In the genomic region with DNA sequence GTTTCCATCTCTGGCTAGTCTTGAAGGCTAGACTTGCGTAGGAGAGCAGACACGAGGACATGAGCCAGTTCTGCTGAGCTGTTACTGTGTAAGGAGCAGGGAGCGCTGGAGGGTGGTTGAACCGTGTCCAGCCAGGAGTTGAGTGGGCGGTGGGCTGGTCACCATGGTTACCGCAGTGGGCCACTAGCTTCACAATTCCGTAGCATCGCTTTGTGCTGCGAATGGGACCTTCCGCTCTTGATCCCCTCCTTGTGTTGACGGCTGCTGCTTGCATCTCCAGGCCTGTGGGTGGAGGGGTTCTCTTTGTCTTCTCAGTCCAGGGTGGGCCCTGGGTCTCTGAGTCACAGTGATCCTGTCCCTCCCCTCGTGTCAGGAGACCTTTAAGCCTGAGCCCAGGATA, we compare ENCODE assay signal across 20 cellular contexts. TPM values are rescaled to one million over a fixed set of nuclear protein-coding genes. Genes with fewer than 3 reads are reported as not detected.
DNase-seq lines count a peak whose midpoint lies in the region; ATAC-seq and TF ChIP-seq lines count a peak whose summit lies in the region.
"Had no signal": no experiment of that assay in that cellular context is flagged by ENCODE, and none has a peak within 500 bp of the region (broad histone marks: within the 10 kb centered on the region; RNA-seq: fewer than 3 reads in every experiment).

No MANE protein-coding gene starts in this region.

- no peak overlapping the region for H2AK5ac ChIP-seq in neuronal stem cell (ENCODE audit: low read depth, low read length)

- CTCF ChIA-PET in CD8-positive, alpha-beta T cell (lab: Charles Lee), result no interaction called here

- H4K8ac ChIP-seq in neuronal stem cell (ENCODE audit: low read depth, low read length), result peak overlapping the region; percentile 0

- H3K27me3 ChIP-seq in CD8-positive, alpha-beta T cell (ENCODE audit: insufficient read depth, low read length), result no peaks in the 10 kb centered on the region
- no peaks in the 10 kb centered on the region for H3K27me3 ChIP-seq in neuronal stem cell (ENCODE audit: control insufficient read depth in 3 of 3, insufficient read depth in 3 of 3, low read depth in 1 of 3, low read length in 3 of 3)

- H4K91ac ChIP-seq in neuronal stem cell (ENCODE audit: low read depth, low read length, poor library complexity), result no peak overlapping the region

- H3K18ac ChIP-seq in neuronal stem cell (ENCODE audit: low read length), result peak overlapping the region; percentile 72

- no peak overlapping the region for H3K4me3 Mint-ChIP-seq in CD8-positive, alpha-beta T cell
- H3K4me3 Mint-ChIP-seq: central memory CD8-positive, alpha-beta T cell; T-helper 2 cell treated with Interferon-gamma antibody and Interleukin-4, amounts not matched to agents 5 μg/mL and 100 μg/mL, for 36 hours had no signal

- peaks cover 47% of the 10 kb centered on the region for H3K4me1 Mint-ChIP-seq in CD8-positive, alpha-beta T cell (ENCODE audit: low read depth)

- H3K4me1 ChIP-seq in CD8-positive, alpha-beta T cell (ENCODE audit: insufficient read depth, low read length), result peaks cover 38% of the 10 kb centered on the region
- H3K4me1 ChIP-seq in neuronal stem cell (ENCODE audit: control insufficient read depth in 2 of 2, insufficient read depth in 1 of 2, low read depth in 1 of 2, low read length in 2 of 2), result peaks cover 9 to 10% of the 10 kb centered on the region in 2 donors

- no peak overlapping the region for H3K27ac ChIP-seq in CD8-positive, alpha-beta T cell (ENCODE audit: low read depth, low read length)
- H3K27ac ChIP-seq in neuronal stem cell (replicated peaks; ENCODE audit: low read length), result peak overlapping the region; percentile 74
- H3K27ac ChIP-seq: C4-2B, KMS-11 had no signal

- H2BK5ac ChIP-seq in neuronal stem cell (ENCODE audit: low read length), result no peak overlapping the region

- H3K23ac ChIP-seq in neuronal stem cell (ENCODE audit: low read depth, low read length, poor library complexity), result no peak overlapping the region

- no peak overlapping the region for H2BK12ac ChIP-seq in neuronal stem cell (ENCODE audit: low read length)

- H3K27ac Mint-ChIP-seq in CD8-positive, alpha-beta T cell, result peak overlapping the region; percentile 21
- H3K27ac Mint-ChIP-seq: progenitor cell of endocrine pancreas; T-helper 2 cell treated with Interferon-gamma antibody and Interleukin-4, amounts not matched to agents 5 μg/mL and 100 μg/mL, for 36 hours had no signal

- no peak for TF ChIP-seq CTCF in CD8-positive, alpha-beta T cell (IDR thresholded peaks at IDR 0.05)

- H3K9ac ChIP-seq in neuronal stem cell (ENCODE audit: low read depth, low read length, poor library complexity), result no peak overlapping the region
- H3K9ac ChIP-seq: KMS-11 had no signal

- ATAC-seq in CD8-positive, alpha-beta T cell, result no peak
- no peak for ATAC-seq in GM21390 (IDR thresholded peaks at IDR 0.05; ENCODE audit: unreplicated experiment)

- no peak overlapping the region for H2BK120ac ChIP-seq in neuronal stem cell (ENCODE audit: low read depth, low read length)

- no peak overlapping the region for H3K4me3 ChIP-seq in CD8-positive, alpha-beta T cell (ENCODE audit: low read depth, low read length)
- H3K4me3 ChIP-seq in neuronal stem cell (ENCODE audit: low read length in 2 of 2), result no peak overlapping the region

- no peak overlapping the region for H3K4ac ChIP-seq in neuronal stem cell (ENCODE audit: low read length)

- H3K9me3 Mint-ChIP-seq in CD8-positive, alpha-beta T cell, result no peaks in the 10 kb centered on the region
- H3K9me3 Mint-ChIP-seq: central memory CD8-positive, alpha-beta T cell; T-helper 2 cell treated with Interferon-gamma antibody and Interleukin-4, amounts not matched to agents 5 μg/mL and 100 μg/mL, for 36 hours had no signal

- H3K9me3 ChIP-seq in CD8-positive, alpha-beta T cell (ENCODE audit: low read length), result no peaks in the 10 kb centered on the region
- no peaks in the 10 kb centered on the region for H3K9me3 ChIP-seq in neuronal stem cell (replicated peaks in 1 of 2; ENCODE audit: control insufficient read depth in 2 of 2, insufficient read depth in 1 of 2, low read depth in 1 of 2, low read length in 2 of 2)

- H3K36me3 Mint-ChIP-seq in CD8-positive, alpha-beta T cell, result peaks cover 12% of the 10 kb centered on the region

- H3K4me2 ChIP-seq in neuronal stem cell (ENCODE audit: insufficient read depth, low read length, poor library complexity, severe bottlenecking), result peak overlapping the region; percentile 53
- H3K4me2 ChIP-seq: KMS-11 had no signal

- no peaks in the 10 kb centered on the region for H3K79me1 ChIP-seq in neuronal stem cell (ENCODE audit: low read depth, low read length)

- POLR2A ChIA-PET in CD8-positive, alpha-beta T cell (lab: Charles Lee), result interaction anchor here (0.8 kb wide), 1 partner anchor 9 kb away, joined by 3 read pairs; no protein-coding TSS in a partner anchor

- intact Hi-C loops in CD8-positive, alpha-beta T cell (cut with DNase I, micrococcal nuclease), result no loop called here

- H2BK15ac ChIP-seq in neuronal stem cell (ENCODE audit: low read length), result peak overlapping the region; percentile 66

- WGBS in neuronal stem cell (ENCODE audit: extremely low coverage in 2 of 2, insufficient read length in 2 of 2, insufficient replicate concordance in 1 of 2), 2 donors, result no CpG with 5 or more reads among the region's 12 CpGs

- no peak overlapping the region for H3K14ac ChIP-seq in neuronal stem cell (ENCODE audit: low read length)

- H3K27me3 Mint-ChIP-seq in CD8-positive, alpha-beta T cell (ENCODE audit: low read depth), result no peaks in the 10 kb centered on the region
- H3K27me3 Mint-ChIP-seq: central memory CD8-positive, alpha-beta T cell; progenitor cell of endocrine pancreas had no signal

- H3K36me3 ChIP-seq in CD8-positive, alpha-beta T cell (ENCODE audit: insufficient read depth, low read length), result no peaks in the 10 kb centered on the region
- H3K36me3 ChIP-seq in neuronal stem cell (replicated peaks in 1 of 2; ENCODE audit: control insufficient read depth in 2 of 2, insufficient read depth in 2 of 2, low read length in 2 of 2), result no peaks in the 10 kb centered on the region

- DNase-seq in CD8-positive, alpha-beta T cell, result no peak
- DNase-seq in SK-N-DZ (ENCODE audit: low spot score) (peak; percentile 73), fibroblast of the conjunctiva (ENCODE audit: low read depth) (peak; percentile 1), neuronal stem cell (ENCODE audit: low spot score) (peak; percentile 70), NCI-H2029 treated with DMSO at 0.1 percent for 48 hours (lab: John Stamatoyannopoulos, UW) (no peak), DMS 273 treated with DMSO at 0.1 percent for 48 hours (lab: John Stamatoyannopoulos, UW) (no peak), NCI-H1930 (lab: John Stamatoyannopoulos, UW) (no peak)
- DNase-seq: activated CD4-positive, alpha-beta T cell treated with anti-CD3 and anti-CD28 coated beads, Interleukin-2, amount 50 U/mL, for 48 hours; activated gamma-delta T cell; GDM1; mesenchymal stem cell; NCI-H1417 treated with DMSO at 0.1 percent for 48 hours; NCI-H69 had no signal

- peak overlapping the region; percentile 79 for H2AFZ ChIP-seq in neuronal stem cell (ENCODE audit: low read length)

RNA-seq across cellular contexts. Expression of a gene that starts 49.4 kb away (rescaled TPM):
- total RNA-seq in CD8-positive, alpha-beta T cell, result 1 to 10 TPM; 1.5 to 1.8 TPM
- not detected in 2 replicates for polyA plus RNA-seq in SK-N-DZ (2014; cell fraction: cytosol; rRNA removed)
- not detected in 2 replicates for polyA plus RNA-seq in SK-N-DZ (2014; cell fraction: nucleus; rRNA removed)
- 0.22 TPM for polyA plus RNA-seq in neuronal stem cell (2013, experiment 1 of 2)
- 0.08 TPM for polyA plus RNA-seq in neuronal stem cell (2013, experiment 2 of 2)
- total RNA-seq: progenitor cell of endocrine pancreas, RPMI7951 had no signal

RNA-seq across cellular contexts. Expression of a gene that starts 49.7 kb away (rescaled TPM):
- total RNA-seq in CD8-positive, alpha-beta T cell, result 10 to 100 TPM; 93.9 to 98.4 TPM
- polyA plus RNA-seq in SK-N-DZ (2014; cell fraction: cytosol; rRNA removed), result 23.0 and 24.7 TPM in 2 replicates
- polyA plus RNA-seq in SK-N-DZ (2014; cell fraction: nucleus; rRNA removed), result 33.7 and 47.1 TPM in 2 replicates
- polyA plus RNA-seq in neuronal stem cell (2013, experiment 1 of 2), result 22.3 TPM
- 22.5 TPM for polyA plus RNA-seq in neuronal stem cell (2013, experiment 2 of 2)

Comparison
In these comparisons a context has a peak if more than half of its experiments do, and no peak if none do; other contexts are left out.
1. DNase-seq: peak in SK-N-DZ (single experiment), fibroblast of the conjunctiva (single experiment) and neuronal stem cell (single experiment); none in CD8-positive, alpha-beta T cell (0 of 7), NCI-H2029 treated with DMSO at 0.1 percent for 48 hours (single experiment), DMS 273 treated with DMSO at 0.1 percent for 48 hours (single experiment) and NCI-H1930 (0 of 2).